Comparison of ENCODE assay signal across 9 cellular contexts in the genomic region with DNA sequence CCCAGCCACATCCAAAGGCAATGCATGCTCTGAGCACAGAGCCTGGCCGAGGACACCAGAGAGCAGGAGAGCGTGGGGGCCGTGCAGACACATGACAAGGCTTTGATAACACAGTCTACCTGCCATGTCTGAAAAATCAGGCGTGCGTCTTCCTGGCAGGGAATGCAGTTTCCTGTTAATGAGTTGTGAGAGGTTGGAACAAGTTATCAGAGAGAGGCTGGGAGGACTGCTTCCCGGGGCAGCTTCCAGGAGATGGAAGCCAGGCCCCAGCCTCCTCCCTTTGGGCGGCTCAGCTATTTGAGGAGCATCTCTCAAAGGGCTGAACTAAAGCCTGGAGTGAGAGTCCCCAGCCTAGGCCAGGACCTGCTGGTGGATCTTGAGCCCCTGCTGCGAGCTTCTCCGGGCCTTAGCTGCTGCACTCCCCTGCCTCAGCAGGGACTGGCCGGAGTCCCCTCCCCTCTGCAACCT.
A peak's percentile ranks its signal among the peaks of the same experiment; 100 is the strongest.
DNase-seq lines count a peak whose midpoint lies in the region; ATAC-seq and TF ChIP-seq lines count a peak whose summit lies in the region.
"Had no signal": no experiment of that assay in that cellular context is flagged by ENCODE, and none has a peak within 500 bp of the region (broad histone marks: within the 10 kb centered on the region; RNA-seq: fewer than 3 reads in every experiment).

No MANE protein-coding gene starts in this region.

- H3K4me1 ChIP-seq in left ventricle myocardium inferior: peaks cover 53% of the 10 kb centered on the region
- peaks cover 10% of the 10 kb centered on the region for H3K4me1 ChIP-seq in prostate gland (replicated peaks)

- no peaks in the 10 kb centered on the region for H3K36me3 ChIP-seq in left ventricle myocardium inferior
- no peaks in the 10 kb centered on the region for H3K36me3 ChIP-seq in prostate gland

- peaks cover 37% of the 10 kb centered on the region for H3K4me1 Mint-ChIP-seq in activated CD4-positive, alpha-beta memory T cell treated with anti-CD3 and anti-CD28 coated beads for 36 hours (ENCODE audit: low read depth)

- H3K4me3 Mint-ChIP-seq in activated CD4-positive, alpha-beta memory T cell treated with anti-CD3 and anti-CD28 coated beads for 36 hours: no peak overlapping the region
- H3K4me3 Mint-ChIP-seq: activated CD4-positive, alpha-beta T cell treated with anti-CD3 and anti-CD28 coated beads, Interleukin-2, amount 10 ng/mL, durations not matched to agents 7 days and 5 days had no signal

- no peaks in the 10 kb centered on the region for H3K36me3 Mint-ChIP-seq in activated CD4-positive, alpha-beta memory T cell treated with anti-CD3 and anti-CD28 coated beads for 36 hours

- H3K4me3 ChIP-seq in left ventricle myocardium inferior (peak overlapping the region; percentile 25), prostate gland (no peak overlapping the region)

- WGBS in prostate gland: 10% methylated on average over 9 of the region's 10 CpGs

- DNase-seq in DMS153 treated with DMSO at 0.1 percent for 48 hours (lab: John Stamatoyannopoulos, UW; ENCODE audit: unreplicated experiment) (peak; percentile 35), left ventricle myocardium inferior (peak; percentile 82), prostate gland (ENCODE audit: low spot score) (peak; percentile 38), T1000 (lab: John Stamatoyannopoulos, UW) (no peak)
- no peak for DNase-seq in stimulated activated CD4-positive, alpha-beta T cell treated with anti-CD3 and anti-CD28 coated beads, Interleukin-2, amount 100 ng/mL, for 24 hours
- no peak for DNase-seq in activated CD4-positive, alpha-beta memory T cell treated with anti-CD3 and anti-CD28 coated beads for 36 hours
- DNase-seq: activated CD4-positive, alpha-beta T cell treated with anti-CD3 and anti-CD28 coated beads, Interleukin-2, amount 10 ng/mL, durations not matched to agents 7 days and 5 days had no signal

- H3K27ac Mint-ChIP-seq in activated CD4-positive, alpha-beta memory T cell treated with anti-CD3 and anti-CD28 coated beads for 36 hours: no peak overlapping the region
- H3K27ac Mint-ChIP-seq: activated CD4-positive, alpha-beta T cell treated with anti-CD3 and anti-CD28 coated beads, Interleukin-2, amount 10 ng/mL, durations not matched to agents 7 days and 5 days had no signal

- POLR2A ChIA-PET in activated CD4-positive, alpha-beta memory T cell treated with anti-CD3 and anti-CD28 coated beads for 36 hours (lab: Charles Lee): no interaction called here

- H3K9me3 ChIP-seq in left ventricle myocardium inferior (replicated peaks): no peaks in the 10 kb centered on the region
- H3K9me3 ChIP-seq in prostate gland: no peaks in the 10 kb centered on the region

- H3K27me3 ChIP-seq in left ventricle myocardium inferior (ENCODE audit: low read depth) (no peaks in the 10 kb centered on the region), prostate gland (replicated peaks; ENCODE audit: insufficient read depth) (no peaks in the 10 kb centered on the region)

- CTCF ChIA-PET in activated CD4-positive, alpha-beta memory T cell treated with anti-CD3 and anti-CD28 coated beads for 36 hours (lab: Charles Lee): no interaction called here

- no peaks in the 10 kb centered on the region for H3K27me3 Mint-ChIP-seq in activated CD4-positive, alpha-beta memory T cell treated with anti-CD3 and anti-CD28 coated beads for 36 hours

- intact Hi-C loops in left ventricle myocardium inferior (cut with micrococcal nuclease): no loop called here
- intact Hi-C loops in prostate gland (cut with DNase I): no loop called here
- intact Hi-C loops in activated CD4-positive, alpha-beta memory T cell treated with anti-CD3 and anti-CD28 coated beads for 36 hours (cut with micrococcal nuclease): no loop called here

- ATAC-seq in SK-N-SH treated with all-trans-retinoic acid at 6 μM for 48 hours (peak; percentile 82), GM21825 (IDR thresholded peaks at IDR 0.05; ENCODE audit: unreplicated experiment) (no peak)

- peak overlapping the region; percentile 87 for H3K27ac ChIP-seq in left ventricle myocardium inferior (replicated peaks)
- H3K27ac ChIP-seq in prostate gland: peak overlapping the region; percentile 20 to 27

- H3K9me3 Mint-ChIP-seq in activated CD4-positive, alpha-beta memory T cell treated with anti-CD3 and anti-CD28 coated beads for 36 hours: no peaks in the 10 kb centered on the region
- H3K9me3 Mint-ChIP-seq: activated CD4-positive, alpha-beta T cell treated with anti-CD3 and anti-CD28 coated beads, Interleukin-2, amount 10 ng/mL, durations not matched to agents 7 days and 5 days had no signal

- no peak for TF ChIP-seq POLR2A in prostate gland (IDR thresholded peaks at IDR 0.05)

- no peak for TF ChIP-seq CTCF in left ventricle myocardium inferior (IDR thresholded peaks at IDR 0.05; ENCODE audit: borderline replicate concordance)
- no peak for TF ChIP-seq CTCF in prostate gland (IDR thresholded peaks at IDR 0.05)

TF ChIP-seq in SK-N-SH treated with all-trans-retinoic acid at 6 μM for 48 hours, 23 proteins besides CTCF, POLR2A, EP300 and RAD21:
- TF ChIP-seq TCF4 (CRISPR knock-in tag; IDR thresholded peaks at IDR 0.05; ENCODE audit: borderline replicate concordance): peak; percentile 58
- TF ChIP-seq, protein P1, sequence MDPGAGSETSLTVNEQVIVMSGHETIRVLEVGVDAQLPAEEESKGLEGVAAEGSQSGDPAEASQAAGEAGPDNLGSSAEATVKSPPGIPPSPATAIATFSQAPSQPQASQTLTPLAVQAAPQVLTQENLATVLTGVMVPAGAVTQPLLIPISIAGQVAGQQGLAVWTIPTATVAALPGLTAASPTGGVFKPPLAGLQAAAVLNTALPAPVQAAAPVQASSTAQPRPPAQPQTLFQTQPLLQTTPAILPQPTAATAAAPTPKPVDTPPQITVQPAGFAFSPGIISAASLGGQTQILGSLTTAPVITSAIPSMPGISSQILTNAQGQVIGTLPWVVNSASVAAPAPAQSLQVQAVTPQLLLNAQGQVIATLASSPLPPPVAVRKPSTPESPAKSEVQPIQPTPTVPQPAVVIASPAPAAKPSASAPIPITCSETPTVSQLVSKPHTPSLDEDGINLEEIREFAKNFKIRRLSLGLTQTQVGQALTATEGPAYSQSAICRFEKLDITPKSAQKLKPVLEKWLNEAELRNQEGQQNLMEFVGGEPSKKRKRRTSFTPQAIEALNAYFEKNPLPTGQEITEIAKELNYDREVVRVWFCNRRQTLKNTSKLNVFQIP (CRISPR knock-in tag; IDR thresholded peaks at IDR 0.05; ENCODE audit: borderline replicate concordance, low read depth): no peak
- TF ChIP-seq, protein P2, sequence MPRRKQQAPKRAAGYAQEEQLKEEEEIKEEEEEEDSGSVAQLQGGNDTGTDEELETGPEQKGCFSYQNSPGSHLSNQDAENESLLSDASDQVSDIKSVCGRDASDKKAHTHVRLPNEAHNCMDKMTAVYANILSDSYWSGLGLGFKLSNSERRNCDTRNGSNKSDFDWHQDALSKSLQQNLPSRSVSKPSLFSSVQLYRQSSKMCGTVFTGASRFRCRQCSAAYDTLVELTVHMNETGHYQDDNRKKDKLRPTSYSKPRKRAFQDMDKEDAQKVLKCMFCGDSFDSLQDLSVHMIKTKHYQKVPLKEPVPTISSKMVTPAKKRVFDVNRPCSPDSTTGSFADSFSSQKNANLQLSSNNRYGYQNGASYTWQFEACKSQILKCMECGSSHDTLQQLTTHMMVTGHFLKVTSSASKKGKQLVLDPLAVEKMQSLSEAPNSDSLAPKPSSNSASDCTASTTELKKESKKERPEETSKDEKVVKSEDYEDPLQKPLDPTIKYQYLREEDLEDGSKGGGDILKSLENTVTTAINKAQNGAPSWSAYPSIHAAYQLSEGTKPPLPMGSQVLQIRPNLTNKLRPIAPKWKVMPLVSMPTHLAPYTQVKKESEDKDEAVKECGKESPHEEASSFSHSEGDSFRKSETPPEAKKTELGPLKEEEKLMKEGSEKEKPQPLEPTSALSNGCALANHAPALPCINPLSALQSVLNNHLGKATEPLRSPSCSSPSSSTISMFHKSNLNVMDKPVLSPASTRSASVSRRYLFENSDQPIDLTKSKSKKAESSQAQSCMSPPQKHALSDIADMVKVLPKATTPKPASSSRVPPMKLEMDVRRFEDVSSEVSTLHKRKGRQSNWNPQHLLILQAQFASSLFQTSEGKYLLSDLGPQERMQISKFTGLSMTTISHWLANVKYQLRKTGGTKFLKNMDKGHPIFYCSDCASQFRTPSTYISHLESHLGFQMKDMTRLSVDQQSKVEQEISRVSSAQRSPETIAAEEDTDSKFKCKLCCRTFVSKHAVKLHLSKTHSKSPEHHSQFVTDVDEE (CRISPR knock-in tag; IDR thresholded peaks at IDR 0.05): peak; percentile 32; the same call in 1 of the 2 replicates

Comparison
In these comparisons a context has a peak if more than half of its experiments do, and no peak if none do; other contexts are left out.
1. DNase-seq: peak in DMS153 treated with DMSO at 0.1 percent for 48 hours (single experiment), left ventricle myocardium inferior (single experiment) and prostate gland (single experiment); none in stimulated activated CD4-positive, alpha-beta T cell treated with anti-CD3 and anti-CD28 coated beads, Interleukin-2, amount 100 ng/mL, for 24 hours (0 of 2), activated CD4-positive, alpha-beta memory T cell treated with anti-CD3 and anti-CD28 coated beads for 36 hours (single experiment) and T1000 (single experiment).